In the genomic region with DNA sequence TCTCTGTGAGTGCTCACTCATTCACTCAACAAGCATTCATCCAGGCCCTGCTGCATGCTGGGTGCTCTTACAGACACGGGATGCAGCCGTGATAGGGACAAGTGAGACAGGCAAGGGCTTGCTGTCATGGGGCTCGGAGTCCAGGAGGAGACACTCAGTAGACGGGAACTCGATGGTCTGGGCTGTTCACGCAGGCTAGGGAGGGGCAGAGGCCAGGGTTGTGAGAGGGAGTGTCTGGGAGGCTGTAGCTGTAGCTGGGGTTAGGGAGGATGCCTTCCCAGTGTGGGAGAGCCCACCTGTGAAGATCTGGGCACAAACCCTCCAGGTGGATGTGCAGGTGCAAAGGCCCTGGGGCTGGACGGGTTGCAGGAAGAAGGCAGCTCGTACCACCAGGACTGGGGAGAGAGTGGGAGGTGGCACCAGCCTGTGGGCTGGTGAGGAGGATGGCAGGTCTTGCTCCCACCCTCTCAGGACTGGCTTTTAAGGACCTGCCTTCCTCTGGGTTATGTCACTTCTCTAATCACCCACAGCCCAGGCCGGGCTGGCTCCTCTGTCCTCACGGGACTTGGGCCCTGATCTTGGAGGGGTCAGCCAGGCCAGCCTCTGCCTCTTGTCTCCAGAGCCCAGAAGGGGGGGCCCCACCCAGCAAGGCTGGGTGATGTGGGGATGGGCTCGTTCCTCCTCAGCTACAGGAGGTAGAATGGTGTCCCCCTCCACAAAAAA, we compare ENCODE assay signal across 26 cellular contexts. TPM values are rescaled to one million over a fixed set of nuclear protein-coding genes. Genes with fewer than 3 reads are reported as not detected.
"Had no signal": no experiment of that assay in that cellular context is flagged by ENCODE, and none has a peak within 500 bp of the region (broad histone marks: within the 10 kb centered on the region; RNA-seq: fewer than 3 reads in every experiment).

No MANE protein-coding gene starts in this region.

- H3K27ac Mint-ChIP-seq: activated CD8-positive, alpha-beta T cell treated with anti-CD3 and anti-CD28 coated beads for 36 hours; activated naive CD8-positive, alpha-beta T cell; activated T-cell treated with anti-CD3 and anti-CD28 coated beads, Interleukin-2, amount 50 U/mL, for 72 hours; activated T-helper 2 cell treated with anti-CD3 and anti-CD28 coated beads, Interferon-gamma antibody, Interleukin-2, Interleukin-4, amounts not matched to agents 10 μg/mL and 5 μg/mL and 100 μg/mL, durations not matched to agents 14 hours and 24 hours and 36 hours; brain had no signal

- H3K4me1 Mint-ChIP-seq: brain; central memory CD8-positive, alpha-beta T cell had no signal

- H3K36me3 Mint-ChIP-seq: brain had no signal

- DNase-seq: activated CD4-positive, alpha-beta T cell treated with anti-CD3 and anti-CD28 coated beads for 4 hours; activated CD8-positive, alpha-beta memory T cell treated with anti-CD3 and anti-CD28 coated beads, Interleukin-2, amount 50 U/mL, for 4 hours; activated CD8-positive, alpha-beta T cell treated with anti-CD3 and anti-CD28 coated beads for 36 hours; activated gamma-delta T cell treated with Interleukin-2 at 50 U/mL for 16 hours; activated T-cell treated with anti-CD3 and anti-CD28 coated beads, Interleukin-2, amount 50 U/mL, for 72 hours; amygdala; MM.1S; NCI-H1105; NCI-H1436; NCI-H1694 treated with DMSO at 0.1 percent for 48 hours; NCI-H2029 treated with DMSO at 0.1 percent for 48 hours; NCI-H345; NCI-H510A; NCI-H526 treated with DMSO at 0.1 percent for 48 hours; NCI-H82; T-helper 1 cell; WERI-Rb-1 had no signal

- H3K4me3 Mint-ChIP-seq: activated CD8-positive, alpha-beta T cell treated with anti-CD3 and anti-CD28 coated beads for 36 hours; activated naive CD8-positive, alpha-beta T cell; activated T-cell treated with anti-CD3 and anti-CD28 coated beads, Interleukin-2, amount 50 U/mL, for 72 hours; brain; central memory CD8-positive, alpha-beta T cell had no signal

- H3K4me3 ChIP-seq: SK-N-MC had no signal

- H3K27ac ChIP-seq: SK-N-MC, WERI-Rb-1 had no signal

- H3K9me3 Mint-ChIP-seq: activated CD8-positive, alpha-beta T cell treated with anti-CD3 and anti-CD28 coated beads for 36 hours; activated T-cell treated with anti-CD3 and anti-CD28 coated beads, Interleukin-2, amount 50 U/mL, for 72 hours; activated T-helper 2 cell treated with anti-CD3 and anti-CD28 coated beads, Interferon-gamma antibody, Interleukin-2, Interleukin-4, amounts not matched to agents 10 μg/mL and 5 μg/mL and 100 μg/mL, durations not matched to agents 14 hours and 24 hours and 36 hours; central memory CD8-positive, alpha-beta T cell had no signal

- H3K36me3 ChIP-seq: WERI-Rb-1 had no signal

RNA-seq across cellular contexts. Expression of a gene that starts 24.1 kb away (rescaled TPM):
- total RNA-seq: activated CD8-positive, alpha-beta T cell treated with anti-CD3 and anti-CD28 coated beads for 36 hours; activated T-cell treated with anti-CD3 and anti-CD28 coated beads, Interleukin-2, amount 50 U/mL, for 72 hours; activated T-helper 2 cell treated with anti-CD3 and anti-CD28 coated beads, Interferon-gamma antibody, Interleukin-2, Interleukin-4, amounts not matched to agents 10 μg/mL and 5 μg/mL and 100 μg/mL, durations not matched to agents 14 hours and 24 hours and 36 hours; astrocyte; OCI-LY7; RPMI7951; T-helper 2 cell treated with Interferon-gamma antibody and Interleukin-4, amounts not matched to agents 100 ng/mL and 5 ng/mL, for 36 hours had no signal

RNA-seq across cellular contexts. Expression of a gene that starts 47.2 kb away (rescaled TPM):
- total RNA-seq: activated CD8-positive, alpha-beta T cell treated with anti-CD3 and anti-CD28 coated beads for 36 hours; activated T-helper 2 cell treated with anti-CD3 and anti-CD28 coated beads, Interferon-gamma antibody, Interleukin-2, Interleukin-4, amounts not matched to agents 10 μg/mL and 5 μg/mL and 100 μg/mL, durations not matched to agents 14 hours and 24 hours and 36 hours; astrocyte; OCI-LY7; RPMI7951; T-helper 2 cell treated with Interferon-gamma antibody and Interleukin-4, amounts not matched to agents 100 ng/mL and 5 ng/mL, for 36 hours had no signal
